ENCODE assay signal across 8 cellular contexts in the genomic region with DNA sequence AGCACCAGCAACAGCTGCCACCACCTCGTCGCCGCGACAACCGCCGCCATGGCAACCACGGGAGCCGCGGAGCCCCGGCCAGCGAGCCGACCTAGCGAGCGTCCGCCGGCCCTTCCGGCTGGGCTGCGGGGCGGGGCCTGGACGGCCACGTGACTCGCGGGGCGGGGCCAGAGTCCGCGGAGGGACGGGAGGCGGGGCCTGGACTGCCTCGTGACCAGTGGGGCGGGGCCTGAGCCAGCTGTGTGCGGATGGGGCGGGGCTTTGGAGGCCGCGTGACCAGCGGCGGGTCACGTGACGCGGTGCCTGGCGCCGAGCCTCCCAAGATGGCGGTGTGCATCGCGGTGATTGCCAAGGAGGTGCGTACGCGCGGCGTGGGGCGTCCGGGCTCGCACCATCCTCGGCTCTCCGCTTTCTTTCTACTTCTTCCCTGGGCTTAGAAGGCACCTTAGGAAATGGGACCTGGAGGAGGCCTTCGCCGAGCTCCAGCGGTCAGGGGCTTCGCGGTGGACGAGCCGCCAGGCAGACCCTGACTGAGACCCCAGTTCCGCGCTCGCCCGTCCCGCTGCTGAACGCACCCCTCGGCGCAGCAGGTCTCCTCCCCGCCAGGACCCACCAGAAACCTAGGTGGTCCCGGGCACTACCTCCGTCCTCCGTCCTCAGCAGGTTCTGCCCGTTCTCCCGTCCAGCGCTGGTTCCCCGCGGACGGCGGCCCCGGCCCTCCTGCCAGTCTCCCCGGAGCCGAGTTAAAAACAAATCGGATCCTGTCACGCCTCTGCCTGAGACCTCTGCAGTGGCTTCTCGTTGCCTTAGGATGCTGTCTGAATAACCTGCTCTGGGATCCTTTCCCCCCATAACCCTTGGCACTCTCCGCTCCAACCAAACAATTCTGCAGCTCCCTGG. TPM values are rescaled to one million over a fixed set of nuclear protein-coding genes. Genes with fewer than 3 reads are reported as not detected.
DNase-seq lines count a peak whose midpoint lies in the region; ATAC-seq, FAIRE-seq and TF ChIP-seq lines count a peak whose summit lies in the region.

A gene with protein sequence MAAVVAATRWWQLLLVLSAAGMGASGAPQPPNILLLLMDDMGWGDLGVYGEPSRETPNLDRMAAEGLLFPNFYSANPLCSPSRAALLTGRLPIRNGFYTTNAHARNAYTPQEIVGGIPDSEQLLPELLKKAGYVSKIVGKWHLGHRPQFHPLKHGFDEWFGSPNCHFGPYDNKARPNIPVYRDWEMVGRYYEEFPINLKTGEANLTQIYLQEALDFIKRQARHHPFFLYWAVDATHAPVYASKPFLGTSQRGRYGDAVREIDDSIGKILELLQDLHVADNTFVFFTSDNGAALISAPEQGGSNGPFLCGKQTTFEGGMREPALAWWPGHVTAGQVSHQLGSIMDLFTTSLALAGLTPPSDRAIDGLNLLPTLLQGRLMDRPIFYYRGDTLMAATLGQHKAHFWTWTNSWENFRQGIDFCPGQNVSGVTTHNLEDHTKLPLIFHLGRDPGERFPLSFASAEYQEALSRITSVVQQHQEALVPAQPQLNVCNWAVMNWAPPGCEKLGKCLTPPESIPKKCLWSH (minus strand): TSS at position 120 of the 900 bp plus-strand sequence. CDS start 70 bp downstream, at position 50.
A gene with protein sequence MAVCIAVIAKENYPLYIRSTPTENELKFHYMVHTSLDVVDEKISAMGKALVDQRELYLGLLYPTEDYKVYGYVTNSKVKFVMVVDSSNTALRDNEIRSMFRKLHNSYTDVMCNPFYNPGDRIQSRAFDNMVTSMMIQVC (plus strand): TSS at position 300 of the 900 bp plus-strand sequence. CDS start 24 bp downstream, at position 324.

- peaks cover 3% of the 10 kb centered on the region for H3K4me1 ChIP-seq in smooth muscle cell (ENCODE audit: low read depth)

- peaks cover 32% of the 10 kb centered on the region for H3K36me3 Mint-ChIP-seq in WTC11

- peaks cover 20% of the 10 kb centered on the region for H3K4me1 Mint-ChIP-seq in WTC11

- TF ChIP-seq CTCF in AG04450 (IDR thresholded peaks at IDR 0.05; ENCODE audit: low read depth, low read length): no peak
- no peak for TF ChIP-seq CTCF in WTC11 (IDR thresholded peaks at IDR 0.05)
- no peak for TF ChIP-seq CTCF in bronchial epithelial cell (IDR thresholded peaks at IDR 0.05; ENCODE audit: insufficient read depth, low read length, severe bottlenecking)
- TF ChIP-seq CTCF in smooth muscle cell (IDR thresholded peaks at IDR 0.05; ENCODE audit: borderline replicate concordance, insufficient read depth, poor library complexity, severe bottlenecking): no peak

- H3K4me2 ChIP-seq in smooth muscle cell: peak within 1 kb of the TSS; percentile 95

- CTCF ChIA-PET in AG04450 (lab: Charles Lee): interaction anchor here (0.8 to 2.2 kb wide), 11 partner anchors 10 to 314 kb away, joined by 3 to 16 read pairs (median 4); a partner anchor contains a TSS
- CTCF ChIA-PET in WTC11 (lab: Charles Lee): interaction anchor here (0.6 to 2.9 kb wide), 19 partner anchors 12 to 383 kb away, joined by 3 to 22 read pairs (median 6); a partner anchor contains a TSS

- under 1% methylated on average over 69 of the region's 87 CpGs for WGBS in smooth muscle cell (ENCODE audit: low lambda C conversion rate)

- ATAC-seq in GM18909 (IDR thresholded peaks at IDR 0.05; ENCODE audit: poor library complexity, unreplicated experiment) (peak; percentile 77), HG03175 (IDR thresholded peaks at IDR 0.05; ENCODE audit: unreplicated experiment) (peak; percentile 84), WTC11 (peak; percentile 88)

- H3K27ac ChIP-seq in AG04450 (ENCODE audit: low read depth, low read length) (peak within 1 kb of the TSS; percentile 47), smooth muscle cell (ENCODE audit: low read depth) (peak within 1 kb of the TSS; percentile 56)

- H3K36me3 ChIP-seq in bronchial epithelial cell (ENCODE audit: control insufficient read depth, insufficient read depth, low read length) (peaks cover 17% of the 10 kb centered on the region), smooth muscle cell (ENCODE audit: low read depth) (no peaks in the 10 kb centered on the region)

- peak within 1 kb of the TSS; percentile 94 for H3K27ac Mint-ChIP-seq in WTC11

- H3K9ac ChIP-seq in smooth muscle cell (ENCODE audit: low read depth): peak within 1 kb of the TSS; percentile 89

- FAIRE-seq in bronchial epithelial cell (lab: Jason Lieb, UNC): no peak

- peaks cover 20% of the 10 kb centered on the region for H3K79me2 ChIP-seq in smooth muscle cell (ENCODE audit: low read depth)

- H4K20me1 ChIP-seq in smooth muscle cell (ENCODE audit: low read depth): peaks cover 29% of the 10 kb centered on the region

- peak within 1 kb of the TSS; percentile 91 for H2AFZ ChIP-seq in smooth muscle cell (ENCODE audit: low read depth)

- H3F3A ChIP-seq in smooth muscle cell (ENCODE audit: low read depth): no peaks in the 10 kb centered on the region

- no peaks in the 10 kb centered on the region for H3K27me3 Mint-ChIP-seq in WTC11 (ENCODE audit: low read depth)

- H3K27me3 ChIP-seq in AG04450 (ENCODE audit: control insufficient read depth, insufficient read depth, low read length): no peaks in the 10 kb centered on the region
- H3K27me3 ChIP-seq in bronchial epithelial cell (ENCODE audit: control insufficient read depth, insufficient read depth, low read length): no peaks in the 10 kb centered on the region
- no peaks in the 10 kb centered on the region for H3K27me3 ChIP-seq in smooth muscle cell (ENCODE audit: low read depth)

- POLR2A ChIA-PET in AG04450 (lab: Yijun Ruan, JAX) (interaction anchor here (0.5 to 1.2 kb wide), 7 partner anchors 8 to 361 kb away, joined by 3 to 6 read pairs (median 3); a partner anchor contains a TSS), WTC11 (lab: Charles Lee) (interaction anchor here (1.0 to 1.7 kb wide), 2 partner anchors 24 to 44 kb away, joined by 5 read pairs; no protein-coding TSS in a partner anchor)

- peak within 1 kb of the TSS; percentile 96 for H3K4me3 ChIP-seq in AG04450 (ENCODE audit: low read depth, low read length)
- peak within 1 kb of the TSS; percentile 99 for H3K4me3 ChIP-seq in bronchial epithelial cell (ENCODE audit: low read depth, low read length)
- H3K4me3 ChIP-seq in smooth muscle cell: peak within 1 kb of the TSS; percentile 84

- no peaks in the 10 kb centered on the region; the same call in 1 of the 2 replicates for H3K9me3 ChIP-seq in AG04450 (ENCODE audit: control insufficient read depth, insufficient read depth, low read length)
- H3K9me3 ChIP-seq in smooth muscle cell (replicated peaks; ENCODE audit: low read depth): no peaks in the 10 kb centered on the region

- no peaks in the 10 kb centered on the region; the same call in 1 of the 2 replicates for H3K9me3 Mint-ChIP-seq in WTC11

- H3K4me3 Mint-ChIP-seq in WTC11: peak within 1 kb of the TSS; percentile 99

- peak; percentile 86 for DNase-seq in AG04450 (ENCODE audit: low read depth, low spot score)
- peak; percentile 78 for DNase-seq in NCI-H226
- peak; percentile 99 for DNase-seq in WTC11 (ENCODE audit: low spot score)
- DNase-seq in bronchial epithelial cell (ENCODE audit: low read depth): peak; percentile 75
- peak; percentile 100 for DNase-seq in iPS-NIHi7 (ENCODE audit: extremely low spot score)
- peak; percentile 98 for DNase-seq in smooth muscle cell (lab: John Stamatoyannopoulos, UW; ENCODE audit: unreplicated experiment)

TF ChIP-seq in WTC11, 78 proteins besides CTCF, POLR2A, EP300 and RAD21 (continues in another document):
- TF ChIP-seq MXD4 (CRISPR knock-in tag; IDR thresholded peaks at IDR 0.05; ENCODE audit: borderline replicate concordance) (no peak), ZBTB21 (CRISPR knock-in tag; IDR thresholded peaks at IDR 0.05; ENCODE audit: borderline replicate concordance) (no peak), TP53 (CRISPR knock-in tag; IDR thresholded peaks at IDR 0.05) (no peak)
- TF ChIP-seq, protein P1, sequence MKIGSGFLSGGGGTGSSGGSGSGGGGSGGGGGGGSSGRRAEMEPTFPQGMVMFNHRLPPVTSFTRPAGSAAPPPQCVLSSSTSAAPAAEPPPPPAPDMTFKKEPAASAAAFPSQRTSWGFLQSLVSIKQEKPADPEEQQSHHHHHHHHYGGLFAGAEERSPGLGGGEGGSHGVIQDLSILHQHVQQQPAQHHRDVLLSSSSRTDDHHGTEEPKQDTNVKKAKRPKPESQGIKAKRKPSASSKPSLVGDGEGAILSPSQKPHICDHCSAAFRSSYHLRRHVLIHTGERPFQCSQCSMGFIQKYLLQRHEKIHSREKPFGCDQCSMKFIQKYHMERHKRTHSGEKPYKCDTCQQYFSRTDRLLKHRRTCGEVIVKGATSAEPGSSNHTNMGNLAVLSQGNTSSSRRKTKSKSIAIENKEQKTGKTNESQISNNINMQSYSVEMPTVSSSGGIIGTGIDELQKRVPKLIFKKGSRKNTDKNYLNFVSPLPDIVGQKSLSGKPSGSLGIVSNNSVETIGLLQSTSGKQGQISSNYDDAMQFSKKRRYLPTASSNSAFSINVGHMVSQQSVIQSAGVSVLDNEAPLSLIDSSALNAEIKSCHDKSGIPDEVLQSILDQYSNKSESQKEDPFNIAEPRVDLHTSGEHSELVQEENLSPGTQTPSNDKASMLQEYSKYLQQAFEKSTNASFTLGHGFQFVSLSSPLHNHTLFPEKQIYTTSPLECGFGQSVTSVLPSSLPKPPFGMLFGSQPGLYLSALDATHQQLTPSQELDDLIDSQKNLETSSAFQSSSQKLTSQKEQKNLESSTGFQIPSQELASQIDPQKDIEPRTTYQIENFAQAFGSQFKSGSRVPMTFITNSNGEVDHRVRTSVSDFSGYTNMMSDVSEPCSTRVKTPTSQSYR (CRISPR knock-in tag; IDR thresholded peaks at IDR 0.05): no peak

RNA-seq across cellular contexts. Expression of the first gene that starts in this region (rescaled TPM):
- polyA plus RNA-seq in AG04450 (2011; rRNA removed) (11.6 and 18.5 TPM in 2 replicates), smooth muscle cell (19.5 and 21.3 TPM in 2 replicates)
- 6.4 and 7.4 TPM in 2 replicates for polyA minus RNA-seq in AG04450 (2011; rRNA and poly(A)+ RNA removed)
- total RNA-seq in WTC11 (2021) (23.0 to 29.5 TPM (median 25.8 TPM) in 3 replicates), bronchial epithelial cell (15.5 and 16.3 TPM in 2 replicates), smooth muscle cell (13.4 and 20.8 TPM in 2 replicates)

RNA-seq across cellular contexts. Expression of the second gene that starts in this region (rescaled TPM):
- polyA plus RNA-seq in AG04450 (2011; rRNA removed) (72.8 and 101 TPM in 2 replicates), smooth muscle cell (125 and 130 TPM in 2 replicates)
- 49.5 and 69.6 TPM in 2 replicates for polyA minus RNA-seq in AG04450 (2011; rRNA and poly(A)+ RNA removed)
- total RNA-seq in WTC11 (2021) (63.1 to 82.0 TPM (median 64.5 TPM) in 3 replicates), bronchial epithelial cell (47.5 and 65.0 TPM in 2 replicates), smooth muscle cell (17.9 and 36.3 TPM in 2 replicates)

Comparison
In these comparisons a context has a peak if more than half of its experiments do, and no peak if none do; other contexts are left out.
1. Peak in every context shown above with its lines: DNase-seq, ATAC-seq, H3K4me3 ChIP-seq and H3K27ac ChIP-seq.